Comparison of ENCODE assay signal across 8 cellular contexts in the genomic region with DNA sequence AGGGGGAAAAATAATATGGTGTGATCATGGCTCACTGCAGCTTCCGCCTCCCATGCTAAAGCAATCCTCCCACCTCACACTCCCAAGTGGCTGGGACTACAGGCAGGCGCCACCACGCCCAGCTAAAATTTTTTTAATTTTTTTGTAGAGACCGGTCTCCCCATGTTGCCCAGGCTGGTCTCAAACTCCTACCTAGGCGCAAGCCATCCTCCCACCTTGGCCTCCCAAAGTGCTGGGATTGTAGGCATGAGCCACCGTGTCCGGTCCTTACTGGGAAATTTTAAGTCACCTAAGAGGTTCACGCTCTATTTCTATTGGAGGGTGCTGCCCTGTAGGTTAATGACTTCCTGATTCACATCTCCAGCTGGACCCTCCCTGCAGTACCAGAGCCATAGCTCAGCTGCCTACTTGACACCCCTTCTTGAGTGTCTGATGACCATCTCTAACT. TPM values are rescaled to one million over a fixed set of nuclear protein-coding genes. Genes with fewer than 3 reads are reported as not detected.
DNase-seq lines count a peak whose midpoint lies in the region; ATAC-seq, FAIRE-seq and TF ChIP-seq lines count a peak whose summit lies in the region.

No MANE protein-coding gene starts in this region.

- H3K4me3 Mint-ChIP-seq in natural killer cell treated with Interleukin-12 subunit alpha and Interleukin-12 subunit beta and Interleukin-15 and Interleukin-18, amount 100 ng/mL, for 72 hours: peak overlapping the region; percentile 93

- FAIRE-seq in GM12891 (lab: Jason Lieb, UNC): peak; percentile 47

- no peak for TF ChIP-seq POLR2A in GM12891 (IDR thresholded peaks at IDR 0.05; ENCODE audit: low read depth, low read length)

- H3K4me1 ChIP-seq in Panc1 (ENCODE audit: control insufficient read depth, insufficient read depth, low read length): peaks cover 4% of the 10 kb centered on the region; the same call in 1 of the 2 replicates
- H3K4me1 ChIP-seq in effector memory CD4-positive, alpha-beta T cell (ENCODE audit: control insufficient read depth, insufficient read depth, low read length, poor library complexity, severe bottlenecking): peaks cover 25% of the 10 kb centered on the region

- DNase-seq in GM12891 (ENCODE audit: insufficient read length, low spot score) (no peak), Panc1 (ENCODE audit: low read depth, low spot score) (no peak), GM19238 (ENCODE audit: insufficient read length, low spot score) (no peak), T1000 (lab: John Stamatoyannopoulos, UW) (no peak), NCI-H2196 (lab: John Stamatoyannopoulos, UW; ENCODE audit: unreplicated experiment) (no peak)
- DNase-seq in effector memory CD4-positive, alpha-beta T cell: no peak
- DNase-seq in natural killer cell treated with Interleukin-12 subunit alpha and Interleukin-12 subunit beta and Interleukin-15 and Interleukin-18, amount 100 ng/mL, for 72 hours (ENCODE audit: low spot score): no peak

- H3K9me3 Mint-ChIP-seq in natural killer cell treated with Interleukin-12 subunit alpha and Interleukin-12 subunit beta and Interleukin-15 and Interleukin-18, amount 100 ng/mL, for 72 hours: no peaks in the 10 kb centered on the region

- intact Hi-C loops in Panc1 (cut with micrococcal nuclease; ENCODE audit: unreplicated experiment): no loop called here

- no TSS peak for BruUV-seq in Panc1 (replicated peaks; lab: Mats Ljungman, UMichigan)

- POLR2A ChIA-PET in Panc1 (lab: Charles Lee): interaction anchor here (0.5 to 0.6 kb wide), 2 partner anchors 15 to 20 kb away, joined by 13 to 15 read pairs; no protein-coding TSS in a partner anchor

- H3K27ac Mint-ChIP-seq in natural killer cell treated with Interleukin-12 subunit alpha and Interleukin-12 subunit beta and Interleukin-15 and Interleukin-18, amount 100 ng/mL, for 72 hours: peak overlapping the region; percentile 79 to 91

- H3K4me1 Mint-ChIP-seq in natural killer cell treated with Interleukin-12 subunit alpha and Interleukin-12 subunit beta and Interleukin-15 and Interleukin-18, amount 100 ng/mL, for 72 hours (ENCODE audit: low read depth in 2 of 2): peaks cover 33 to 34% of the 10 kb centered on the region in 2 donors

- in situ Hi-C loops in Panc1 (cut with HindIII; ENCODE audit: low pct_unique_long_range_greater_than_20kb, low sequenced_read_pairs): no loop called here

- no peak for TF ChIP-seq CTCF in Panc1 (IDR thresholded peaks at IDR 0.05)

- CTCF ChIA-PET in Panc1 (lab: Charles Lee): interaction anchor here (0.6 kb wide), 1 partner anchor 140 kb away, joined by 3 read pairs; no protein-coding TSS in a partner anchor

- peak overlapping the region; percentile 89 to 99 for H3K4me3 ChIP-seq in Panc1 (ENCODE audit: low read depth in 2 of 2, low read length in 2 of 2)
- H3K4me3 ChIP-seq in effector memory CD4-positive, alpha-beta T cell (ENCODE audit: insufficient read depth, low read depth, low read length, poor library complexity, severe bottlenecking): peak overlapping the region; percentile 94

- no peaks in the 10 kb centered on the region for H3K36me3 Mint-ChIP-seq in natural killer cell treated with Interleukin-12 subunit alpha and Interleukin-12 subunit beta and Interleukin-15 and Interleukin-18, amount 100 ng/mL, for 72 hours

- no peaks in the 10 kb centered on the region for H3K9me3 ChIP-seq in Panc1 (ENCODE audit: control insufficient read depth, insufficient read depth, low read depth, low read length)
- H3K9me3 ChIP-seq in effector memory CD4-positive, alpha-beta T cell (ENCODE audit: control insufficient read depth, low read length): no peaks in the 10 kb centered on the region

- H3K27me3 Mint-ChIP-seq in natural killer cell treated with Interleukin-12 subunit alpha and Interleukin-12 subunit beta and Interleukin-15 and Interleukin-18, amount 100 ng/mL, for 72 hours: no peaks in the 10 kb centered on the region

- no peaks in the 10 kb centered on the region for H3K27me3 ChIP-seq in Panc1 (ENCODE audit: control insufficient read depth, insufficient read depth, low read length)
- no peaks in the 10 kb centered on the region for H3K27me3 ChIP-seq in effector memory CD4-positive, alpha-beta T cell (replicated peaks; ENCODE audit: control insufficient read depth, insufficient read depth, low read length, poor library complexity, severe bottlenecking)

- no peaks in the 10 kb centered on the region for H3K36me3 ChIP-seq in Panc1 (ENCODE audit: control insufficient read depth, insufficient read depth, low read length)
- H3K36me3 ChIP-seq in effector memory CD4-positive, alpha-beta T cell (ENCODE audit: control insufficient read depth, insufficient read depth, low read length): no peaks in the 10 kb centered on the region

- peak overlapping the region; percentile 87 for H3K27ac ChIP-seq in Panc1 (ENCODE audit: low read length)
- peak overlapping the region; percentile 74 for H3K27ac ChIP-seq in effector memory CD4-positive, alpha-beta T cell (ENCODE audit: insufficient read depth, low read length, poor library complexity, severe bottlenecking)

- ATAC-seq in Panc1 (peak; percentile 62; the same call in 1 of the 2 replicates), GM21390 (IDR thresholded peaks at IDR 0.05; ENCODE audit: unreplicated experiment) (no peak)
- ATAC-seq in natural killer cell treated with Interleukin-12 subunit alpha and Interleukin-12 subunit beta and Interleukin-15 and Interleukin-18, amount 100 ng/mL, for 72 hours: no peak

TF ChIP-seq in GM12891, 5 proteins besides CTCF, POLR2A, EP300 and RAD21:
- TF ChIP-seq SPI1 (IDR thresholded peaks at IDR 0.05; ENCODE audit: low read depth, low read length): no peak
- TF ChIP-seq POU2F2 (IDR thresholded peaks at IDR 0.05; ENCODE audit: low read depth, low read length): no peak
- TF ChIP-seq TAF1 (IDR thresholded peaks at IDR 0.05; ENCODE audit: low read depth, low read length): no peak
- no peak for TF ChIP-seq PAX5 (IDR thresholded peaks at IDR 0.05; ENCODE audit: insufficient read depth, low read length, severe bottlenecking)
- no peak for TF ChIP-seq POLR2AphosphoS5 (IDR thresholded peaks at IDR 0.05; ENCODE audit: low read depth, low read length)

RNA-seq across cellular contexts. Expression of gene CDK5RAP1, which starts 0.6 kb away (rescaled TPM):
- 19.8 TPM for polyA plus RNA-seq in GM12891 (2012; ENCODE audit: low read depth, missing spikeins)
- 34.8 TPM for total RNA-seq in Panc1 (2021; ENCODE audit: unreplicated experiment)
- 26.6 TPM for polyA plus RNA-seq in Panc1 (2012; ENCODE audit: insufficient read length)
- total RNA-seq in natural killer cell treated with Interleukin-12 subunit alpha and Interleukin-12 subunit beta and Interleukin-15 and Interleukin-18, amount 100 ng/mL, for 72 hours: 10 to 100 TPM; 37.1 to 59.6 TPM

RNA-seq across cellular contexts. Expression of gene SNTA1, which starts 41.6 kb away (rescaled TPM):
- polyA plus RNA-seq in GM12891 (2012; ENCODE audit: low read depth, missing spikeins): 2.7 TPM
- total RNA-seq in Panc1 (2021; ENCODE audit: unreplicated experiment): 12.0 TPM
- polyA plus RNA-seq in Panc1 (2012; ENCODE audit: insufficient read length): 22.4 TPM
- total RNA-seq in natural killer cell treated with Interleukin-12 subunit alpha and Interleukin-12 subunit beta and Interleukin-15 and Interleukin-18, amount 100 ng/mL, for 72 hours: 1 to 10 TPM; 1.1 to 1.5 TPM
